In genomic region chr4:57013529-57014120, GRCh38 we compare ENCODE assay signal across 25 cellular contexts.
"Had no signal": no experiment of that assay in that cellular context is flagged by ENCODE, and none has a peak within 500 bp of the region (broad histone marks: within the 10 kb centered on the region; RNA-seq: fewer than 3 reads in every experiment).

No MANE protein-coding gene starts in this region.

- H3K4me1 Mint-ChIP-seq: activated naive CD4-positive, alpha-beta T cell treated with anti-CD3 and anti-CD28 coated beads, Interleukin-2, amount 10 ng/mL, durations not matched to agents 7 days and 5 days; mesothelial cell of epicardium had no signal

- H3K4me3 ChIP-seq: colonic mucosa, dorsolateral prefrontal cortex, gastrocnemius medialis, psoas muscle, sigmoid colon, smooth muscle cell, suprapubic skin, tibial artery, upper lobe of right lung had no signal

- H3K9me3 ChIP-seq: colonic mucosa, gastrocnemius medialis, psoas muscle, sigmoid colon, suprapubic skin, tibial artery, upper lobe of right lung had no signal

- ATAC-seq: gastrocnemius medialis; naive thymus-derived CD4-positive, alpha-beta T cell; psoas muscle; upper lobe of right lung had no signal

- DNase-seq: activated CD4-positive, alpha-beta T cell treated with anti-CD3 and anti-CD28 coated beads for 4 hours; activated CD4-positive, alpha-beta T cell treated with anti-CD3 and anti-CD28 coated beads, Interleukin-2, amount 50 U/mL, for 48 hours; activated effector memory CD4-positive, alpha-beta T cell treated with Interleukin-2 at 50 U/mL for 16 hours; activated naive CD4-positive, alpha-beta T cell treated with anti-CD3 and anti-CD28 coated beads, Interleukin-2, amount 10 ng/mL, durations not matched to agents 7 days and 5 days; colonic mucosa; dorsolateral prefrontal cortex; effector memory CD4-positive, alpha-beta T cell; gastrocnemius medialis; glutamatergic neuron; islet precursor cell; mammary epithelial cell; naive thymus-derived CD4-positive, alpha-beta T cell; psoas muscle; sigmoid colon; stimulated activated CD4-positive, alpha-beta T cell treated with anti-CD3 and anti-CD28 coated beads, Interleukin-1b, Interleukin-23, amount 100 ng/mL, for 48 hours; stimulated activated CD4-positive, alpha-beta T cell treated with anti-CD3 and anti-CD28 coated beads, Interleukin-4, amount 100 ng/mL, for 4 hours; stimulated activated naive CD4-positive, alpha-beta T cell; tibial artery; upper lobe of right lung had no signal

- H3K4me3 Mint-ChIP-seq: activated naive CD4-positive, alpha-beta T cell treated with anti-CD3 and anti-CD28 coated beads, Interleukin-2, amount 10 ng/mL, durations not matched to agents 7 days and 5 days; central memory CD8-positive, alpha-beta T cell; mesothelial cell of epicardium; naive thymus-derived CD4-positive, alpha-beta T cell had no signal

- H3K27ac Mint-ChIP-seq: activated naive CD4-positive, alpha-beta T cell treated with anti-CD3 and anti-CD28 coated beads, Interleukin-2, amount 10 ng/mL, durations not matched to agents 7 days and 5 days; mesothelial cell of epicardium had no signal

- H3K27me3 Mint-ChIP-seq: activated naive CD4-positive, alpha-beta T cell treated with anti-CD3 and anti-CD28 coated beads, Interleukin-2, amount 10 ng/mL, durations not matched to agents 7 days and 5 days; central memory CD8-positive, alpha-beta T cell; naive thymus-derived CD4-positive, alpha-beta T cell had no signal

- H3K27ac ChIP-seq: colonic mucosa, dorsolateral prefrontal cortex, gastrocnemius medialis, parathyroid adenoma, psoas muscle, sigmoid colon, suprapubic skin, tibial artery, upper lobe of right lung, VCaP had no signal

- H3K9me3 Mint-ChIP-seq: activated naive CD4-positive, alpha-beta T cell treated with anti-CD3 and anti-CD28 coated beads, Interleukin-2, amount 10 ng/mL, durations not matched to agents 7 days and 5 days; central memory CD8-positive, alpha-beta T cell; mesothelial cell of epicardium; naive thymus-derived CD4-positive, alpha-beta T cell had no signal

- H3K4me1 ChIP-seq: colonic mucosa, gastrocnemius medialis, parathyroid adenoma, psoas muscle, sigmoid colon, suprapubic skin, upper lobe of right lung had no signal
